In genomic region chr10:88089498-88089897, GRCh38 we compare ENCODE assay signal across 17 cellular contexts.
DNase-seq lines count a peak whose midpoint lies in the region; ATAC-seq and TF ChIP-seq lines count a peak whose summit lies in the region.
"Had no signal": no experiment of that assay in that cellular context is flagged by ENCODE, and none has a peak within 500 bp of the region (broad histone marks: within the 10 kb centered on the region; RNA-seq: fewer than 3 reads in every experiment).

No MANE protein-coding gene starts in this region.

- no peak overlapping the region for H3K4me2 ChIP-seq in osteoblast (ENCODE audit: insufficient read depth, low read length)

- intact Hi-C loops in Right ventricle myocardium inferior (cut with DNase I), result no loop called here
- intact Hi-C loops in left ventricle myocardium inferior (cut with micrococcal nuclease), result no loop called here
- intact Hi-C loops in left ventricle myocardium superior (cut with micrococcal nuclease), result no loop called here
- intact Hi-C loops in activated T-helper 1 cell treated with anti-CD3 and anti-CD28 coated beads, Interleukin-12 subunit alpha, Interleukin-12 subunit beta, Interleukin-2, Interleukin-4 antibody, amounts not matched to agents 30 ng/mL and 10 ng/mL and 1 ng/mL, durations not matched to agents 14 hours and 24 hours and 36 hours (cut with micrococcal nuclease), result no loop called here

- ATAC-seq in Right ventricle myocardium inferior (peak; percentile 33), left ventricle myocardium superior (peak; percentile 75)
- ATAC-seq in stimulated activated memory B cell treated with anti-CD40 and anti-IgM and Interleukin-4, amounts not matched to agents 10 μg/mL and 1 μg/mL and 100 μg/mL, for 72 hours, result no peak

- no peaks in the 10 kb centered on the region for H3K79me2 ChIP-seq in osteoblast (ENCODE audit: insufficient read depth, low read length)

- peak overlapping the region; percentile 35 for H3K27ac Mint-ChIP-seq in stimulated activated memory B cell treated with anti-CD40 and anti-IgM and Interleukin-4, amounts not matched to agents 10 μg/mL and 1 μg/mL and 100 μg/mL, for 72 hours
- no peak overlapping the region for H3K27ac Mint-ChIP-seq in activated T-helper 1 cell treated with anti-CD3 and anti-CD28 coated beads, Interleukin-12 subunit alpha, Interleukin-12 subunit beta, Interleukin-2, Interleukin-4 antibody, amounts not matched to agents 30 ng/mL and 10 ng/mL and 1 ng/mL, durations not matched to agents 14 hours and 24 hours and 36 hours
- H3K27ac Mint-ChIP-seq: activated T-helper 2 cell treated with anti-CD3 and anti-CD28 coated beads, Interferon-gamma antibody, Interleukin-2, Interleukin-4, amounts not matched to agents 10 μg/mL and 5 μg/mL and 100 μg/mL, durations not matched to agents 14 hours and 24 hours and 36 hours; mesothelial cell of epicardium had no signal

- H3K4me1 Mint-ChIP-seq in stimulated activated memory B cell treated with anti-CD40 and anti-IgM and Interleukin-4, amounts not matched to agents 10 μg/mL and 1 μg/mL and 100 μg/mL, for 72 hours, result peaks cover 40% of the 10 kb centered on the region
- peaks cover 35% of the 10 kb centered on the region for H3K4me1 Mint-ChIP-seq in activated T-helper 1 cell treated with anti-CD3 and anti-CD28 coated beads, Interleukin-12 subunit alpha, Interleukin-12 subunit beta, Interleukin-2, Interleukin-4 antibody, amounts not matched to agents 30 ng/mL and 10 ng/mL and 1 ng/mL, durations not matched to agents 14 hours and 24 hours and 36 hours (ENCODE audit: low read depth)

- H3K27me3 Mint-ChIP-seq in stimulated activated memory B cell treated with anti-CD40 and anti-IgM and Interleukin-4, amounts not matched to agents 10 μg/mL and 1 μg/mL and 100 μg/mL, for 72 hours, result no peaks in the 10 kb centered on the region
- H3K27me3 Mint-ChIP-seq in activated T-helper 1 cell treated with anti-CD3 and anti-CD28 coated beads, Interleukin-12 subunit alpha, Interleukin-12 subunit beta, Interleukin-2, Interleukin-4 antibody, amounts not matched to agents 30 ng/mL and 10 ng/mL and 1 ng/mL, durations not matched to agents 14 hours and 24 hours and 36 hours (ENCODE audit: insufficient read depth), result peaks cover 30% of the 10 kb centered on the region

- DNase-seq in Right ventricle myocardium inferior (ENCODE audit: missing footprints) (no peak), left ventricle myocardium inferior (no peak), NCI-H345 (lab: John Stamatoyannopoulos, UW) (peak; percentile 91), left ventricle myocardium superior (peak; percentile 29), NOMO-1 treated with DMSO at 0.1 percent for 48 hours (lab: John Stamatoyannopoulos, UW; ENCODE audit: unreplicated experiment) (no peak), osteoblast (ENCODE audit: insufficient read length, low spot score, missing footprints) (no peak)
- DNase-seq in activated T-helper 1 cell treated with anti-CD3 and anti-CD28 coated beads, Interleukin-12 subunit alpha, Interleukin-12 subunit beta, Interleukin-2, Interleukin-4 antibody, amounts not matched to agents 30 ng/mL and 10 ng/mL and 1 ng/mL, durations not matched to agents 14 hours and 24 hours and 36 hours (ENCODE audit: low spot score), result no peak
- DNase-seq: ACHN; activated CD4-positive, alpha-beta T cell treated with anti-CD3 and anti-CD28 coated beads, Interleukin-2, amount 50 U/mL, for 4 hours; Calu3; SHP77 treated with DMSO at 0.1 percent for 48 hours; T-helper 9 cell had no signal

- H3K9me3 Mint-ChIP-seq in stimulated activated memory B cell treated with anti-CD40 and anti-IgM and Interleukin-4, amounts not matched to agents 10 μg/mL and 1 μg/mL and 100 μg/mL, for 72 hours, result no peaks in the 10 kb centered on the region
- H3K9me3 Mint-ChIP-seq in activated T-helper 1 cell treated with anti-CD3 and anti-CD28 coated beads, Interleukin-12 subunit alpha, Interleukin-12 subunit beta, Interleukin-2, Interleukin-4 antibody, amounts not matched to agents 30 ng/mL and 10 ng/mL and 1 ng/mL, durations not matched to agents 14 hours and 24 hours and 36 hours, result no peaks in the 10 kb centered on the region
- H3K9me3 Mint-ChIP-seq: activated T-helper 2 cell treated with anti-CD3 and anti-CD28 coated beads, Interferon-gamma antibody, Interleukin-2, Interleukin-4, amounts not matched to agents 10 μg/mL and 5 μg/mL and 100 μg/mL, durations not matched to agents 14 hours and 24 hours and 36 hours; mesothelial cell of epicardium had no signal

- H3K4me3 Mint-ChIP-seq in stimulated activated memory B cell treated with anti-CD40 and anti-IgM and Interleukin-4, amounts not matched to agents 10 μg/mL and 1 μg/mL and 100 μg/mL, for 72 hours, result no peak overlapping the region
- H3K4me3 Mint-ChIP-seq in activated T-helper 1 cell treated with anti-CD3 and anti-CD28 coated beads, Interleukin-12 subunit alpha, Interleukin-12 subunit beta, Interleukin-2, Interleukin-4 antibody, amounts not matched to agents 30 ng/mL and 10 ng/mL and 1 ng/mL, durations not matched to agents 14 hours and 24 hours and 36 hours, result no peak overlapping the region
- H3K4me3 Mint-ChIP-seq: mesothelial cell of epicardium had no signal

- TF ChIP-seq CTCF in left ventricle myocardium inferior (IDR thresholded peaks at IDR 0.05; ENCODE audit: borderline replicate concordance) (no peak), osteoblast (IDR thresholded peaks at IDR 0.05; ENCODE audit: extremely low read depth, low read depth, low read length) (no peak)

- H3K27me3 ChIP-seq in left ventricle myocardium inferior (ENCODE audit: low read depth) (no peaks in the 10 kb centered on the region), osteoblast (ENCODE audit: insufficient read depth, low read length) (peaks cover 4% of the 10 kb centered on the region)
- H3K27me3 ChIP-seq: dorsolateral prefrontal cortex, tibial artery had no signal

- H3K36me3 Mint-ChIP-seq in stimulated activated memory B cell treated with anti-CD40 and anti-IgM and Interleukin-4, amounts not matched to agents 10 μg/mL and 1 μg/mL and 100 μg/mL, for 72 hours, result no peaks in the 10 kb centered on the region
- no peaks in the 10 kb centered on the region for H3K36me3 Mint-ChIP-seq in activated T-helper 1 cell treated with anti-CD3 and anti-CD28 coated beads, Interleukin-12 subunit alpha, Interleukin-12 subunit beta, Interleukin-2, Interleukin-4 antibody, amounts not matched to agents 30 ng/mL and 10 ng/mL and 1 ng/mL, durations not matched to agents 14 hours and 24 hours and 36 hours (ENCODE audit: low read depth)
- H3K36me3 Mint-ChIP-seq: mesothelial cell of epicardium had no signal

- H3K4me1 ChIP-seq in left ventricle myocardium inferior (peaks cover 11% of the 10 kb centered on the region), osteoblast (ENCODE audit: insufficient read depth, low read length) (no peaks in the 10 kb centered on the region)

- H3K4me3 ChIP-seq in left ventricle myocardium inferior (no peak overlapping the region), osteoblast (ENCODE audit: insufficient read depth, low read length) (no peak overlapping the region)
- H3K4me3 ChIP-seq: dorsolateral prefrontal cortex, tibial artery had no signal

- H3K27ac ChIP-seq in left ventricle myocardium inferior (replicated peaks), result no peak overlapping the region
- H3K27ac ChIP-seq in osteoblast (ENCODE audit: low read depth, low read length), result no peak overlapping the region
- H3K27ac ChIP-seq: dorsolateral prefrontal cortex had no signal

- no peak overlapping the region for H2AFZ ChIP-seq in osteoblast (ENCODE audit: low read length)

- H4K20me1 ChIP-seq in osteoblast (ENCODE audit: insufficient read depth, low read length), result no peaks in the 10 kb centered on the region

- H3K9me3 ChIP-seq in left ventricle myocardium inferior (replicated peaks), result no peaks in the 10 kb centered on the region
- H3K9me3 ChIP-seq in osteoblast (ENCODE audit: low read depth, low read length), result no peaks in the 10 kb centered on the region
- H3K9me3 ChIP-seq: tibial artery had no signal

- H3K36me3 ChIP-seq in left ventricle myocardium inferior, result no peaks in the 10 kb centered on the region
- no peaks in the 10 kb centered on the region for H3K36me3 ChIP-seq in osteoblast (ENCODE audit: insufficient read depth, low read length)
- H3K36me3 ChIP-seq: tibial artery had no signal

Comparison
In these comparisons a context has a peak if more than half of its experiments do, and no peak if none do; other contexts are left out.
1. DNase-seq: peak in NCI-H345 (single experiment) and left ventricle myocardium superior (single experiment); none in Right ventricle myocardium inferior (single experiment), left ventricle myocardium inferior (single experiment), NOMO-1 treated with DMSO at 0.1 percent for 48 hours (single experiment), osteoblast (single experiment) and activated T-helper 1 cell treated with anti-CD3 and anti-CD28 coated beads, Interleukin-12 subunit alpha, Interleukin-12 subunit beta, Interleukin-2, Interleukin-4 antibody, amounts not matched to agents 30 ng/mL and 10 ng/mL and 1 ng/mL, durations not matched to agents 14 hours and 24 hours and 36 hours (single experiment).